In genomic region chr5:34587355-34588241, GRCh38 we compare ENCODE assay signal across 1 cellular context.
TF ChIP-seq lines count a peak whose summit lies in the region.

No MANE protein-coding gene starts in this region.

TF ChIP-seq in HEK293, 187 proteins besides CTCF, POLR2A, EP300 and RAD21 (continued from another document):
- TF ChIP-seq, protein P1, sequence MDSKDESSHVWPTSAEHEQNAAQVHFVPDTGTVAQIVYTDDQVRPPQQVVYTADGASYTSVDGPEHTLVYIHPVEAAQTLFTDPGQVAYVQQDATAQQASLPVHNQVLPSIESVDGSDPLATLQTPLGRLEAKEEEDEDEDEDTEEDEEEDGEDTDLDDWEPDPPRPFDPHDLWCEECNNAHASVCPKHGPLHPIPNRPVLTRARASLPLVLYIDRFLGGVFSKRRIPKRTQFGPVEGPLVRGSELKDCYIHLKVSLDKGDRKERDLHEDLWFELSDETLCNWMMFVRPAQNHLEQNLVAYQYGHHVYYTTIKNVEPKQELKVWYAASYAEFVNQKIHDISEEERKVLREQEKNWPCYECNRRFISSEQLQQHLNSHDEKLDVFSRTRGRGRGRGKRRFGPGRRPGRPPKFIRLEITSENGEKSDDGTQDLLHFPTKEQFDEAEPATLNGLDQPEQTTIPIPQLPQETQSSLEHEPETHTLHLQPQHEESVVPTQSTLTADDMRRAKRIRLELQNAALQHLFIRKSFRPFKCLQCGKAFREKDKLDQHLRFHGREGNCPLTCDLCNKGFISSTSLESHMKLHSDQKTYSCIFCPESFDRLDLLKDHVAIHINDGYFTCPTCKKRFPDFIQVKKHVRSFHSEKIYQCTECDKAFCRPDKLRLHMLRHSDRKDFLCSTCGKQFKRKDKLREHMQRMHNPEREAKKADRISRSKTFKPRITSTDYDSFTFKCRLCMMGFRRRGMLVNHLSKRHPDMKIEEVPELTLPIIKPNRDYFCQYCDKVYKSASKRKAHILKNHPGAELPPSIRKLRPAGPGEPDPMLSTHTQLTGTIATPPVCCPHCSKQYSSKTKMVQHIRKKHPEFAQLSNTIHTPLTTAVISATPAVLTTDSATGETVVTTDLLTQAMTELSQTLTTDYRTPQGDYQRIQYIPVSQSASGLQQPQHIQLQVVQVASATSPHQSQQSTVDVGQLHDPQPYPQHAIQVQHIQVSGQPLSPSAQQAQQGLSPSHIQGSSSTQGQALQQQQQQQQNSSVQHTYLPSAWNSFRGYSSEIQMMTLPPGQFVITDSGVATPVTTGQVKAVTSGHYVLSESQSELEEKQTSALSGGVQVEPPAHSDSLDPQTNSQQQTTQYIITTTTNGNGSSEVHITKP (tag by site-specific recombination; IDR thresholded peaks at IDR 0.05): peak; percentile 35; the same call in 1 of the 2 replicates
